Comparison of ENCODE assay signal across 17 cellular contexts in genomic region chr12:56110571-56110970, GRCh38. TPM values are rescaled to one million over a fixed set of nuclear protein-coding genes. Genes with fewer than 3 reads are reported as not detected.
DNase-seq lines count a peak whose midpoint lies in the region; TF ChIP-seq lines count a peak whose summit lies in the region.
"Had no signal": no experiment of that assay in that cellular context is flagged by ENCODE, and none has a peak within 500 bp of the region (broad histone marks: within the 10 kb centered on the region; RNA-seq: fewer than 3 reads in every experiment).

No MANE protein-coding gene starts in this region.

- no peaks in the 10 kb centered on the region for H3K27me3 Mint-ChIP-seq in MCF 10A (ENCODE audit: insufficient read depth, unreplicated experiment)
- no peaks in the 10 kb centered on the region for H3K27me3 Mint-ChIP-seq in activated naive CD8-positive, alpha-beta T cell treated with anti-CD3 and anti-CD28 coated beads for 36 hours

- 89% methylated on average over 5 of the region's 5 CpGs for WGBS in smooth muscle cell (ENCODE audit: low lambda C conversion rate)

- H3K9me3 ChIP-seq in breast epithelium (no peaks in the 10 kb centered on the region), smooth muscle cell (replicated peaks; ENCODE audit: low read depth) (no peaks in the 10 kb centered on the region), colonic mucosa (no peaks in the 10 kb centered on the region)

- TF ChIP-seq CTCF in MCF 10A (IDR thresholded peaks at IDR 0.05; ENCODE audit: unreplicated experiment) (no peak), breast epithelium (IDR thresholded peaks at IDR 0.05) (no peak), smooth muscle cell (IDR thresholded peaks at IDR 0.05; ENCODE audit: borderline replicate concordance, insufficient read depth, poor library complexity, severe bottlenecking) (no peak), colonic mucosa (IDR thresholded peaks at IDR 0.05) (no peak)

- no peak overlapping the region for H2AFZ ChIP-seq in smooth muscle cell (ENCODE audit: low read depth)
- H2AFZ ChIP-seq: PC-9 had no signal

- DNase-seq in MCF 10A (ENCODE audit: unreplicated experiment) (peak; percentile 44), breast epithelium (ENCODE audit: low spot score in 2 of 2) (no peak), epithelial cell of prostate (ENCODE audit: low read depth, low spot score) (peak; percentile 83), smooth muscle cell (lab: John Stamatoyannopoulos, UW; ENCODE audit: unreplicated experiment) (no peak), AML-193 (lab: John Stamatoyannopoulos, UW) (no peak), iPS-NIHi11 (ENCODE audit: low spot score) (no peak), colonic mucosa (no peak)
- DNase-seq in activated naive CD8-positive, alpha-beta T cell treated with anti-CD3 and anti-CD28 coated beads for 36 hours, result no peak
- DNase-seq: DMS79 treated with DMSO at 0.1 percent for 48 hours, Kasumi-1, NCI-H1092 treated with DMSO at 0.1 percent for 48 hours, NCI-H146, NCI-H2029 treated with DMSO at 0.1 percent for 48 hours, NCI-H2171, NCI-H526, PC-9 had no signal

- CTCF ChIA-PET in MCF 10A (lab: Yijun Ruan, JAX), result interaction anchor here (0.6 to 1.9 kb wide), 12 partner anchors 8 to 373 kb away, joined by 3 to 8 read pairs (median 4); partner anchors contain the start of genes ERBB3, MYL6, SMARCC2 and ZC3H10

- peaks cover 7% of the 10 kb centered on the region for H3K36me3 ChIP-seq in breast epithelium
- peaks cover 11% of the 10 kb centered on the region for H3K36me3 ChIP-seq in smooth muscle cell (ENCODE audit: low read depth)
- peaks cover 23% of the 10 kb centered on the region for H3K36me3 ChIP-seq in colonic mucosa

- H3K9me3 Mint-ChIP-seq in MCF 10A (ENCODE audit: unreplicated experiment), result no peaks in the 10 kb centered on the region
- H3K9me3 Mint-ChIP-seq in activated naive CD8-positive, alpha-beta T cell treated with anti-CD3 and anti-CD28 coated beads for 36 hours, result no peaks in the 10 kb centered on the region
- H3K9me3 Mint-ChIP-seq: CD14-positive monocyte had no signal

- H3K4me2 ChIP-seq in smooth muscle cell, result no peak overlapping the region
- H3K4me2 ChIP-seq: PC-9 had no signal

- peaks cover 9% of the 10 kb centered on the region for H4K20me1 ChIP-seq in smooth muscle cell (ENCODE audit: low read depth)

- H3F3A ChIP-seq in smooth muscle cell (ENCODE audit: low read depth), result peaks cover 26% of the 10 kb centered on the region

- no peak for TF ChIP-seq POLR2A in breast epithelium (IDR thresholded peaks at IDR 0.05)

- H3K79me2 ChIP-seq in smooth muscle cell (ENCODE audit: low read depth), result peaks cover 14% of the 10 kb centered on the region

- H3K27me3 ChIP-seq in breast epithelium, result no peaks in the 10 kb centered on the region
- no peaks in the 10 kb centered on the region for H3K27me3 ChIP-seq in smooth muscle cell (ENCODE audit: low read depth)
- no peaks in the 10 kb centered on the region for H3K27me3 ChIP-seq in colonic mucosa

- H3K4me1 Mint-ChIP-seq in MCF 10A (ENCODE audit: insufficient read depth, unreplicated experiment), result peaks cover 15% of the 10 kb centered on the region
- peaks cover 27% of the 10 kb centered on the region for H3K4me1 Mint-ChIP-seq in activated naive CD8-positive, alpha-beta T cell treated with anti-CD3 and anti-CD28 coated beads for 36 hours

- H3K4me1 ChIP-seq in breast epithelium (peaks cover 0 to 7% of the 10 kb centered on the region in 2 donors), smooth muscle cell (ENCODE audit: low read depth) (peaks cover 6% of the 10 kb centered on the region), colonic mucosa (no peaks in the 10 kb centered on the region)

- H3K36me3 Mint-ChIP-seq in MCF 10A (ENCODE audit: insufficient read depth, unreplicated experiment), result peaks cover 85% of the 10 kb centered on the region
- peaks cover 67% of the 10 kb centered on the region for H3K36me3 Mint-ChIP-seq in activated naive CD8-positive, alpha-beta T cell treated with anti-CD3 and anti-CD28 coated beads for 36 hours

- intact Hi-C loops in MCF 10A (cut with micrococcal nuclease) (no loop called here), breast epithelium (cut with DNase I; ENCODE audit: low total_unique reads) (no loop called here), colonic mucosa (cut with DNase I) (loop anchor here (10.0 kb wide), 1 partner anchor 66 kb away; the partner anchor contains the start of gene RPS26)

- no peak overlapping the region for H3K9ac ChIP-seq in smooth muscle cell (ENCODE audit: low read depth)
- no peak overlapping the region for H3K9ac ChIP-seq in colonic mucosa (ENCODE audit: low read depth in 2 of 2, low read length in 2 of 2)

- POLR2A ChIA-PET in MCF 10A (lab: Yijun Ruan, JAX), result interaction anchor here (0.6 to 10.0 kb wide), 11 partner anchors 7 to 182 kb away, joined by 3 to 249 read pairs (median 5); partner anchors contain the start of genes RAB5B, RPL41, SMARCC2 and ZC3H10

- BruUV-seq in MCF 10A (replicated peaks; lab: Mats Ljungman, UMichigan), result no TSS peak

- no peak overlapping the region for H3K27ac ChIP-seq in breast epithelium
- peak overlapping the region; percentile 51 for H3K27ac ChIP-seq in epithelial cell of prostate
- H3K27ac ChIP-seq in smooth muscle cell (ENCODE audit: low read depth), result peak overlapping the region; percentile 25
- H3K27ac ChIP-seq in colonic mucosa, result no peak overlapping the region
- H3K27ac ChIP-seq: PC-9 had no signal

- H3K4me3 ChIP-seq in breast epithelium, result no peak overlapping the region
- H3K4me3 ChIP-seq in smooth muscle cell, result no peak overlapping the region
- no peak overlapping the region for H3K4me3 ChIP-seq in colonic mucosa
- H3K4me3 ChIP-seq: PC-9 had no signal

- H3K27ac Mint-ChIP-seq in MCF 10A (ENCODE audit: low read depth, unreplicated experiment), result no peak overlapping the region
- peak overlapping the region; percentile 31 for H3K27ac Mint-ChIP-seq in activated naive CD8-positive, alpha-beta T cell treated with anti-CD3 and anti-CD28 coated beads for 36 hours
- H3K27ac Mint-ChIP-seq: CD14-positive monocyte had no signal

- H3K4me3 Mint-ChIP-seq in MCF 10A (ENCODE audit: unreplicated experiment), result no peak overlapping the region
- no peak overlapping the region for H3K4me3 Mint-ChIP-seq in activated naive CD8-positive, alpha-beta T cell treated with anti-CD3 and anti-CD28 coated beads for 36 hours
- H3K4me3 Mint-ChIP-seq: CD14-positive monocyte had no signal

RNA-seq across cellular contexts. Expression of gene RPL41, which starts 5.9 kb away (rescaled TPM):
- total RNA-seq in MCF 10A (2022), result 4,675 and 4,734 TPM in 2 replicates
- 1,000 to 10,000 TPM; 3,675 to 5,580 (median 4,429) TPM for total RNA-seq in breast epithelium
- total RNA-seq in activated naive CD8-positive, alpha-beta T cell treated with anti-CD3 and anti-CD28 coated beads for 36 hours, result 1,000 to 10,000 TPM; 5,444 to 5,630 TPM
- total RNA-seq in smooth muscle cell, result 2,929 and 3,246 TPM in 2 replicates
- 2,414 and 2,571 TPM in 2 replicates for polyA plus RNA-seq in smooth muscle cell
- total RNA-seq in colonic mucosa, result 1,000 to 10,000 TPM; 3,248 to 3,669 TPM

RNA-seq across cellular contexts. Expression of gene PA2G4, which starts 6.2 kb away (rescaled TPM):
- total RNA-seq in MCF 10A (2022) (158 and 205 TPM in 2 replicates), breast epithelium (100 to 1,000 TPM in 2 of 3 donors, 10 to 100 TPM in 1; 94.4 to 134 (median 116) TPM), smooth muscle cell (88.6 and 118 TPM in 2 replicates), colonic mucosa (100 to 1,000 TPM in 1 of 2 donors, 10 to 100 TPM in 1; 69.6 to 155 TPM)
- total RNA-seq in activated naive CD8-positive, alpha-beta T cell treated with anti-CD3 and anti-CD28 coated beads for 36 hours, result 100 to 1,000 TPM; 552 to 588 TPM
- polyA plus RNA-seq in smooth muscle cell, result 99.8 and 113 TPM in 2 replicates

RNA-seq across cellular contexts. Expression of gene ZC3H10, which starts 7.5 kb away (rescaled TPM):
- total RNA-seq in MCF 10A (2022), result 2.8 and 3.5 TPM in 2 replicates
- total RNA-seq in breast epithelium, result 1 to 10 TPM; 3.6 to 4.8 (median 4.7) TPM
- total RNA-seq in activated naive CD8-positive, alpha-beta T cell treated with anti-CD3 and anti-CD28 coated beads for 36 hours, result 1 to 10 TPM; 6.9 to 7.2 TPM
- total RNA-seq in smooth muscle cell, result 1.9 and 6.7 TPM in 2 replicates
- 2.8 TPM in 2 replicates for polyA plus RNA-seq in smooth muscle cell
- total RNA-seq in colonic mucosa, result 1 to 10 TPM; 3.5 to 6.1 TPM

RNA-seq across cellular contexts. Expression of gene ESYT1, which starts 17.5 kb away (rescaled TPM):
- total RNA-seq in MCF 10A (2022), result 111 and 123 TPM in 2 replicates
- 100 to 1,000 TPM; 132 to 243 (median 146) TPM for total RNA-seq in breast epithelium
- 100 to 1,000 TPM; 153 to 155 TPM for total RNA-seq in activated naive CD8-positive, alpha-beta T cell treated with anti-CD3 and anti-CD28 coated beads for 36 hours
- total RNA-seq in smooth muscle cell, result 76.0 and 87.7 TPM in 2 replicates
- polyA plus RNA-seq in smooth muscle cell, result 69.5 and 77.0 TPM in 2 replicates
- total RNA-seq in colonic mucosa, result 10 to 100 TPM; 63.9 to 72.8 TPM

RNA-seq across cellular contexts. Expression of gene ERBB3, which starts 30.6 kb away (rescaled TPM):
- total RNA-seq in MCF 10A (2022) (1.1 and 3.7 TPM in 2 replicates), breast epithelium (100 to 1,000 TPM in 2 of 3 donors, under 1 TPM in 1; 0.48 to 187 (median 119) TPM), smooth muscle cell (7.2 and 9.2 TPM in 2 replicates), colonic mucosa (100 to 1,000 TPM; 158 to 206 TPM)
- total RNA-seq in activated naive CD8-positive, alpha-beta T cell treated with anti-CD3 and anti-CD28 coated beads for 36 hours, result under 1 TPM; 0.82 to 0.97 TPM
- 1.2 and 9.8 TPM in 2 replicates for polyA plus RNA-seq in smooth muscle cell
- polyA plus RNA-seq: CD14-positive monocyte had no signal

Comparison
In these comparisons a context has a peak if more than half of its experiments do, and no peak if none do; other contexts are left out.
1. DNase-seq: peak in MCF 10A (single experiment) and epithelial cell of prostate (single experiment); none in breast epithelium (0 of 2), activated naive CD8-positive, alpha-beta T cell treated with anti-CD3 and anti-CD28 coated beads for 36 hours (single experiment), smooth muscle cell (single experiment), AML-193 (0 of 2), iPS-NIHi11 (single experiment) and colonic mucosa (single experiment).
2. H3K27ac ChIP-seq: peak in epithelial cell of prostate (single experiment) and smooth muscle cell (single experiment); none in breast epithelium (0 of 2) and colonic mucosa (single experiment).